In genomic region chr5:37495210-37495609, GRCh38 we compare ENCODE assay signal across 13 cellular contexts.
DNase-seq lines count a peak whose midpoint lies in the region; ATAC-seq, FAIRE-seq and TF ChIP-seq lines count a peak whose summit lies in the region.
"Had no signal": no experiment of that assay in that cellular context is flagged by ENCODE, and none has a peak within 500 bp of the region (broad histone marks: within the 10 kb centered on the region; RNA-seq: fewer than 3 reads in every experiment).

No MANE protein-coding gene starts in this region.

- H3K9me3 ChIP-seq in mammary epithelial cell (replicated peaks; ENCODE audit: insufficient read depth, low read length) (no peaks in the 10 kb centered on the region), mucosa of descending colon (no peaks in the 10 kb centered on the region), upper lobe of left lung (no peaks in the 10 kb centered on the region)

- H3K4me1 ChIP-seq in mammary epithelial cell (ENCODE audit: insufficient read depth, low read length), result peaks cover 14% of the 10 kb centered on the region
- H3K4me1 ChIP-seq in mucosa of descending colon (ENCODE audit: low read depth), result peaks cover 7% of the 10 kb centered on the region
- no peaks in the 10 kb centered on the region for H3K4me1 ChIP-seq in upper lobe of left lung

- FAIRE-seq in D721Med (lab: Jason Lieb, UNC), result no peak
- FAIRE-seq: GM18507 had no signal

- DNase-seq in D721Med (ENCODE audit: insufficient read length, low spot score) (no peak), LNCaP clone FGC (ENCODE audit: low read depth) (peak; percentile 25), mammary epithelial cell (peak; percentile 14), mucosa of descending colon (no peak), UCSD-AML1 (lab: John Stamatoyannopoulos, UW; ENCODE audit: unreplicated experiment) (no peak), upper lobe of left lung (no peak)
- DNase-seq in activated CD8-positive, alpha-beta memory T cell treated with anti-CD3 and anti-CD28 coated beads, Interleukin-2, amount 10 ng/mL, durations not matched to agents 7 days and 5 days, result no peak
- DNase-seq: activated B cell treated with CpG ODN at 0.5 μM for 24 hours, anterior cingulate cortex, left cardiac atrium, NCI-H187 had no signal

- H3K4me1 Mint-ChIP-seq in activated CD8-positive, alpha-beta memory T cell treated with anti-CD3 and anti-CD28 coated beads, Interleukin-2, amount 10 ng/mL, durations not matched to agents 7 days and 5 days, result peaks cover 2% of the 10 kb centered on the region
- H3K4me1 Mint-ChIP-seq: activated B cell treated with CpG ODN at 0.5 μM for 24 hours had no signal

- H3K9ac ChIP-seq in mammary epithelial cell (ENCODE audit: insufficient read depth, low read length), result no peak overlapping the region

- H3K4me2 ChIP-seq in mammary epithelial cell (ENCODE audit: insufficient read depth, low read depth, low read length), result no peak overlapping the region

- TF ChIP-seq EP300 in upper lobe of left lung (IDR thresholded peaks at IDR 0.05), result no peak

- H3K36me3 ChIP-seq in mammary epithelial cell (ENCODE audit: insufficient read depth, low read length) (no peaks in the 10 kb centered on the region), mucosa of descending colon (ENCODE audit: low read depth) (no peaks in the 10 kb centered on the region), upper lobe of left lung (peaks cover 0 to 3% (median 0%) of the 10 kb centered on the region in 4 donors)

- H2AFZ ChIP-seq in mammary epithelial cell (ENCODE audit: low read depth, low read length), result no peak overlapping the region

- ATAC-seq in mucosa of descending colon, result peak; percentile 24
- no peak for ATAC-seq in HG03571 (IDR thresholded peaks at IDR 0.05; ENCODE audit: unreplicated experiment)
- no peak for ATAC-seq in activated CD8-positive, alpha-beta memory T cell treated with anti-CD3 and anti-CD28 coated beads, Interleukin-2, amount 10 ng/mL, durations not matched to agents 7 days and 5 days
- ATAC-seq in upper lobe of left lung (ENCODE audit: low FRiP score in 2 of 2), result no peak

- TF ChIP-seq POLR2A in upper lobe of left lung (IDR thresholded peaks at IDR 0.05), result no peak

- no peak overlapping the region for H3K4me3 Mint-ChIP-seq in activated CD8-positive, alpha-beta memory T cell treated with anti-CD3 and anti-CD28 coated beads, Interleukin-2, amount 10 ng/mL, durations not matched to agents 7 days and 5 days
- H3K4me3 Mint-ChIP-seq: activated B cell treated with CpG ODN at 0.5 μM for 24 hours had no signal

- no peaks in the 10 kb centered on the region for H4K20me1 ChIP-seq in mammary epithelial cell (ENCODE audit: insufficient read depth, low read length)

- H3K27me3 Mint-ChIP-seq in activated CD8-positive, alpha-beta memory T cell treated with anti-CD3 and anti-CD28 coated beads, Interleukin-2, amount 10 ng/mL, durations not matched to agents 7 days and 5 days, result no peaks in the 10 kb centered on the region
- H3K27me3 Mint-ChIP-seq: activated B cell treated with CpG ODN at 0.5 μM for 24 hours had no signal

- intact Hi-C loops in mammary epithelial cell (cut with micrococcal nuclease) (loop anchor here (5.0 kb wide), 1 partner anchor 342 kb away; no protein-coding TSS in a partner anchor), mucosa of descending colon (cut with DNase I, micrococcal nuclease) (no loop called here)

- H3K27me3 ChIP-seq in mammary epithelial cell (ENCODE audit: insufficient read depth, low read length) (no peaks in the 10 kb centered on the region), upper lobe of left lung (no peaks in the 10 kb centered on the region)

- in situ Hi-C loops in mammary epithelial cell (cut with MboI; ENCODE audit: low sequenced_read_pairs in 2 of 2), result no loop called here

- no TSS peak for BruUV-seq in mammary epithelial cell (replicated peaks; lab: Mats Ljungman, UMichigan)

- TF ChIP-seq CTCF in D721Med (IDR thresholded peaks at IDR 0.05; ENCODE audit: insufficient read depth, missing control alignments) (peak; percentile 4), LNCaP clone FGC (IDR thresholded peaks at IDR 0.05; ENCODE audit: control insufficient read depth, extremely low read depth, insufficient read depth) (peak; percentile 63), mammary epithelial cell (conservative IDR thresholded peaks at IDR 0.05 in 1 of 2, IDR thresholded peaks at IDR 0.05 in 1 of 2; ENCODE audit: extremely low read depth in 1 of 2, insufficient read depth in 1 of 2, low read depth in 1 of 2, low read length in 2 of 2) (peak in 1 of 2 donors; percentile 29), mucosa of descending colon (IDR thresholded peaks at IDR 0.05) (no peak), upper lobe of left lung (IDR thresholded peaks at IDR 0.05) (no peak)

- no peaks in the 10 kb centered on the region for H3K9me3 Mint-ChIP-seq in activated CD8-positive, alpha-beta memory T cell treated with anti-CD3 and anti-CD28 coated beads, Interleukin-2, amount 10 ng/mL, durations not matched to agents 7 days and 5 days (ENCODE audit: low read depth)
- H3K9me3 Mint-ChIP-seq: activated B cell treated with CpG ODN at 0.5 μM for 24 hours had no signal

- H3K27ac ChIP-seq in mammary epithelial cell (ENCODE audit: insufficient read depth, low read depth, low read length), result no peak overlapping the region
- no peak overlapping the region for H3K27ac ChIP-seq in upper lobe of left lung

- dilution Hi-C loops in mammary epithelial cell (cut with HindIII; ENCODE audit: low sequenced_read_pairs), result no loop called here

- H3K4me3 ChIP-seq in LNCaP clone FGC (ENCODE audit: low read depth, low read length), result no peak overlapping the region
- no peak overlapping the region for H3K4me3 ChIP-seq in mammary epithelial cell (replicated peaks in 1 of 3; ENCODE audit: insufficient read depth in 1 of 3, low read depth in 2 of 3, low read length in 3 of 3)
- no peak overlapping the region for H3K4me3 ChIP-seq in mucosa of descending colon
- H3K4me3 ChIP-seq in upper lobe of left lung, result no peak overlapping the region

- CTCF ChIA-PET in mammary epithelial cell (lab: Charles Lee; ENCODE audit: low non-redundant PET), result interaction anchor here (0.6 to 0.7 kb wide), 4 partner anchors 22 to 380 kb away, joined by 3 to 10 read pairs (median 5); no protein-coding TSS in a partner anchor
- CTCF ChIA-PET in activated CD8-positive, alpha-beta memory T cell treated with anti-CD3 and anti-CD28 coated beads, Interleukin-2, amount 10 ng/mL, durations not matched to agents 7 days and 5 days (lab: Charles Lee), result no interaction called here

- no peaks in the 10 kb centered on the region for H3K79me2 ChIP-seq in mammary epithelial cell (ENCODE audit: insufficient read depth, low read length)

- 90% methylated on average over 2 of the region's 2 CpGs for WGBS in mammary epithelial cell (ENCODE audit: low coverage, missing lambda C conversion rate)
- 75 to 84% methylated on average over 2 of the region's 2 CpGs for WGBS in upper lobe of left lung, 2 donors

- H3K36me3 Mint-ChIP-seq in activated CD8-positive, alpha-beta memory T cell treated with anti-CD3 and anti-CD28 coated beads, Interleukin-2, amount 10 ng/mL, durations not matched to agents 7 days and 5 days, result peaks cover 20% of the 10 kb centered on the region

- H3K27ac Mint-ChIP-seq in activated CD8-positive, alpha-beta memory T cell treated with anti-CD3 and anti-CD28 coated beads, Interleukin-2, amount 10 ng/mL, durations not matched to agents 7 days and 5 days, result no peak overlapping the region
- H3K27ac Mint-ChIP-seq: activated B cell treated with CpG ODN at 0.5 μM for 24 hours had no signal

Comparison
In these comparisons a context has a peak if more than half of its experiments do, and no peak if none do; other contexts are left out.
1. DNase-seq: peak in LNCaP clone FGC (single experiment) and mammary epithelial cell (single experiment); none in D721Med (single experiment), mucosa of descending colon (0 of 3), UCSD-AML1 (single experiment), activated CD8-positive, alpha-beta memory T cell treated with anti-CD3 and anti-CD28 coated beads, Interleukin-2, amount 10 ng/mL, durations not matched to agents 7 days and 5 days (single experiment) and upper lobe of left lung (0 of 2).
2. CTCF ChIP-seq: peak in D721Med (single experiment) and LNCaP clone FGC (single experiment); none in mucosa of descending colon (single experiment) and upper lobe of left lung (0 of 6).